1 cellular context compared by ENCODE assay signal in the genomic region with DNA sequence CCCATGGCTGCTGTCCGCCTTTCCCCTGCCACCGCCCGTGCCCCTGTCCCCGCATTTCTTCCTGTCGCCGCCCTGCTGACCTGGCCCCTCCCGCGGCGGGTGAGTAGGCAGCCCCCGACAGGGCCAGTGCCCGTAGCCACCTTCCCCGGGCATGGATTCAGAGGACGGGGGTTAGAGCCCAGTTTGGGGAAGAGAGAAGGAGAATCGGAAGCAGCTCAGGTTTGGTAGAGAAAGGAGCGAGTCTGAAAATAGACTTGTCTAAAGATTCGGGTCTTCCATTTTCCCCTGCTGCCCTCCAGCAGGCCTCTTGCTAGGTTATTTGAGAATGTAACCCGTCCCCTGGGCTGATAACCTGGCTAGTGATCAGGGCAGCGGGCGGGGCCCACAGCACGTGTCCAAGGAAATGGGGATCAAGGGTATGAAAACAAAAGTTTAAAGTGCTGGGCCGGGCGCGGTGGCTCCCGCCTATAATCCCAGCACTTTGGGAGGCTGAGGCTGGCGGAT.
TF ChIP-seq lines count a peak whose summit lies in the region.

No MANE protein-coding gene starts in this region.

TF ChIP-seq in GM12878, 131 proteins besides CTCF, POLR2A, EP300 and RAD21:
- TF ChIP-seq YBX1 (IDR thresholded peaks at IDR 0.05) = no peak
- 0 out of 3 replicates have a peak, but pooled peaks of 1 of the 2 experiments have one; percentile 46 for TF ChIP-seq EGR1 (IDR thresholded peaks at IDR 0.05; ENCODE audit: borderline replicate concordance in 1 of 2, low read depth in 2 of 2, low read length in 2 of 2)
